Comparison of ENCODE assay signal across 20 cellular contexts in the genomic region with DNA sequence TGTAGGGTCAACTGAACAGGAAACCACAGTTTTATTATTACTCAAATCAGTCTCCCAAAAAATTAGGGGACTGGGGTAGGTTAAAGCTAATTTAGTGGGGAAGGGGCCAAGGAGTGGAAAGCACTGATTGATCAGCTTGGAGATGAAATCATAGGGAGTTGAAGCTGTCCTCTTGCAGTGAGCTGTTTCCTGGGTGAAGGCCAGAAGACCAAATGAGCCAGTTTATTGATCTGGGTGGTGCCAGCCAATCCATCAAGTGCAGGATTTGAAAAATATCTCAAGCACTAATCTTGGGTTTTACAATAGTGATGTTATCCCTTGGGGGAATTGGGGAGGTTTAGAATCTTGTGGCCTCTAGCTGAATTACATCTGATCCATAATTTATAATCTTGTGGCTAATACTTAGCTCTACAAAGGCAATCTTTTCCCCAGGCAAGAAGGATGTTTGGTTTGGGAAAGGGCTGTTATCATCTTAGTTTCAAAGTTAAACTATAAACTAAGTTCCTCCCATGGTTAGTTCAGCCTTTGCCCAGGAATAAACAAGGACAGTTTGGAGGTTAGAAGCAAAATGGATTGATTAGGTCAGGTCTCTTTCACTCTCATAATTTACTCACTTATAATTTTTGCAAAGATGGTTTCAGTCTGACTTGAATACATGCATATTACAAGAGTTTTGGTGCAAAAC.
DNase-seq lines count a peak whose midpoint lies in the region; ATAC-seq and TF ChIP-seq lines count a peak whose summit lies in the region.
"Had no signal": no experiment of that assay in that cellular context is flagged by ENCODE, and none has a peak within 500 bp of the region (broad histone marks: within the 10 kb centered on the region; RNA-seq: fewer than 3 reads in every experiment).

No MANE protein-coding gene starts in this region.

- H3K4me1 Mint-ChIP-seq in GM23338 (no peaks in the 10 kb centered on the region), nephron (peaks cover 7% of the 10 kb centered on the region)
- H3K4me1 Mint-ChIP-seq: CD14-positive monocyte; CD4-positive, alpha-beta memory T cell; CD4-positive, CD25-positive, alpha-beta regulatory T cell had no signal

- in situ Hi-C loops in transverse colon (cut with MboI; ENCODE audit: low pct_ligation_motif_present in 1 of 4, low pct_unique_long_range_greater_than_20kb in 1 of 4, low sequenced_read_pairs in 3 of 4) = no loop called here

- H3K27me3 Mint-ChIP-seq in GM23338 (ENCODE audit: insufficient read depth, low read depth, poor library complexity) (no peaks in the 10 kb centered on the region), nephron (ENCODE audit: low read depth) (no peaks in the 10 kb centered on the region)
- H3K27me3 Mint-ChIP-seq: CD4-positive, alpha-beta memory T cell; CD4-positive, CD25-positive, alpha-beta regulatory T cell had no signal

- H3K4me2 ChIP-seq in SK-N-SH = no peak overlapping the region
- H3K4me2 ChIP-seq in GM23338 = no peak overlapping the region
- H3K4me2 ChIP-seq: BLaER1 had no signal

- no peak for TF ChIP-seq RAD21 in SK-N-SH (IDR thresholded peaks at IDR 0.05; ENCODE audit: low read length)

- H3K27ac ChIP-seq in SK-N-SH (ENCODE audit: low read depth in 2 of 2, low read length in 1 of 2) (no peak overlapping the region), GM23338 (ENCODE audit: low read depth) (no peak overlapping the region), transverse colon (no peak overlapping the region)
- H3K27ac ChIP-seq: BLaER1 had no signal

- H3K36me3 ChIP-seq in SK-N-SH (replicated peaks in 1 of 2; ENCODE audit: control insufficient read depth in 1 of 2, insufficient read depth in 2 of 2, low read length in 1 of 2) (no peaks in the 10 kb centered on the region), GM23338 (ENCODE audit: insufficient read depth) (no peaks in the 10 kb centered on the region), transverse colon (no peaks in the 10 kb centered on the region)
- H3K36me3 ChIP-seq: BE2C, BLaER1 had no signal

- H3K9ac ChIP-seq in SK-N-SH = no peak overlapping the region
- H3K9ac ChIP-seq: BLaER1 had no signal

- no peak for TF ChIP-seq CTCF in SK-N-SH (IDR thresholded peaks at IDR 0.05)
- TF ChIP-seq CTCF in GM23338 (conservative IDR thresholded peaks at IDR 0.05; ENCODE audit: low read depth in 2 of 2) = no peak
- no peak for TF ChIP-seq CTCF in nephron (IDR thresholded peaks at IDR 0.05; ENCODE audit: unreplicated experiment in 3 of 3)
- TF ChIP-seq CTCF in transverse colon (IDR thresholded peaks at IDR 0.05) = no peak

- H3K9me3 ChIP-seq in SK-N-SH (no peaks in the 10 kb centered on the region), transverse colon (no peaks in the 10 kb centered on the region)
- H3K9me3 ChIP-seq: BE2C, BLaER1, Caco-2 had no signal

- H3F3A ChIP-seq in SK-N-SH (replicated peaks; ENCODE audit: insufficient read depth) (no peaks in the 10 kb centered on the region), GM23338 (replicated peaks; ENCODE audit: low read depth) (no peaks in the 10 kb centered on the region)

- no peak for ATAC-seq in SK-N-SH treated with all-trans-retinoic acid at 6 μM for 48 hours
- no peak for ATAC-seq in GM23338
- peak; percentile 23 for ATAC-seq in left lobe of liver
- no peak for ATAC-seq in HG02870 (IDR thresholded peaks at IDR 0.05; ENCODE audit: unreplicated experiment)

- no peaks in the 10 kb centered on the region for H4K20me1 ChIP-seq in SK-N-SH (ENCODE audit: insufficient read depth)
- H4K20me1 ChIP-seq in GM23338 (replicated peaks; ENCODE audit: insufficient read depth) = no peaks in the 10 kb centered on the region
- H4K20me1 ChIP-seq: BLaER1 had no signal

- POLR2A ChIA-PET in SK-N-SH (lab: Yijun Ruan, JAX) = no interaction called here

- H3K36me3 Mint-ChIP-seq in GM23338 (ENCODE audit: low read depth) (no peaks in the 10 kb centered on the region; the same call in 2 of the 3 replicates), nephron (ENCODE audit: low read depth) (peaks cover 10% of the 10 kb centered on the region)
- H3K36me3 Mint-ChIP-seq: CD14-positive monocyte; CD4-positive, alpha-beta memory T cell; CD4-positive, CD25-positive, alpha-beta regulatory T cell had no signal

- TF ChIP-seq EP300 in SK-N-SH (IDR thresholded peaks at IDR 0.05; ENCODE audit: borderline replicate concordance in 1 of 2, low read depth in 1 of 2, low read length in 1 of 2) = no peak
- no peak for TF ChIP-seq EP300 in transverse colon (IDR thresholded peaks at IDR 0.05; ENCODE audit: low read depth)

- H3K4me3 ChIP-seq in SK-N-SH (ENCODE audit: low read depth in 2 of 2, low read length in 1 of 2) = no peak overlapping the region
- no peak overlapping the region for H3K4me3 ChIP-seq in GM23338
- H3K4me3 ChIP-seq in transverse colon = no peak overlapping the region
- H3K4me3 ChIP-seq: BLaER1 had no signal

- DNase-seq in SK-N-SH (no peak), GM23338 (ENCODE audit: low spot score) (no peak), left lobe of liver (ENCODE audit: low spot score) (no peak), RKO (ENCODE audit: low spot score) (no peak), transverse colon (no peak)
- DNase-seq: 8988T; ACHN; BE2C; C1 segment of cervical spinal cord; Caco-2; Calu3; CD4-positive, alpha-beta memory T cell; CD4-positive, CD25-positive, alpha-beta regulatory T cell; DMS79 treated with DMSO at 0.1 percent for 48 hours; GF-D8 had no signal

- H3K9me2 ChIP-seq in SK-N-SH (no peaks in the 10 kb centered on the region), GM23338 (ENCODE audit: insufficient read depth) (peaks cover 4% of the 10 kb centered on the region; the same call in 1 of the 2 replicates)

- CTCF ChIA-PET in SK-N-SH (lab: Yijun Ruan, JAX) = interaction anchor here (0.7 kb wide), 1 partner anchor 515 kb away, joined by 3 read pairs; no protein-coding TSS in a partner anchor

- H3K27me3 ChIP-seq in SK-N-SH (ENCODE audit: insufficient read depth) (no peaks in the 10 kb centered on the region), GM23338 (ENCODE audit: insufficient read depth) (no peaks in the 10 kb centered on the region), transverse colon (no peaks in the 10 kb centered on the region)
- H3K27me3 ChIP-seq: BE2C, BLaER1 had no signal

- H3K9me3 Mint-ChIP-seq in GM23338 (no peaks in the 10 kb centered on the region; the same call in 2 of the 3 replicates), nephron (peaks cover 15% of the 10 kb centered on the region)

- no peak overlapping the region for H3K27ac Mint-ChIP-seq in GM23338
- H3K27ac Mint-ChIP-seq in nephron = peak overlapping the region in 2 of 3 experiments; percentile 80 to 92
- H3K27ac Mint-ChIP-seq: CD14-positive monocyte; CD4-positive, alpha-beta memory T cell; CD4-positive, CD25-positive, alpha-beta regulatory T cell had no signal

- TF ChIP-seq POLR2A in transverse colon (IDR thresholded peaks at IDR 0.05) = no peak

- H2AFZ ChIP-seq in SK-N-SH (ENCODE audit: low read depth) (0 out of 2 replicates have a peak overlapping the region, but pooled peaks have one; percentile 46), GM23338 (peak overlapping the region; percentile 47; the same call in 1 of the 2 replicates)

- intact Hi-C loops in transverse colon (cut with DNase I; ENCODE audit: low total_unique reads) = no loop called here

- no peaks in the 10 kb centered on the region; a peak in 1 of 4 replicates for H3K4me1 ChIP-seq in SK-N-SH (ENCODE audit: control insufficient read depth in 1 of 2, insufficient read depth in 2 of 2, low read depth in 1 of 2, low read length in 1 of 2)
- no peaks in the 10 kb centered on the region for H3K4me1 ChIP-seq in GM23338 (ENCODE audit: insufficient read depth)
- no peaks in the 10 kb centered on the region for H3K4me1 ChIP-seq in transverse colon
- H3K4me1 ChIP-seq: BE2C, BLaER1 had no signal

- no peaks in the 10 kb centered on the region for H3K79me2 ChIP-seq in SK-N-SH (ENCODE audit: insufficient read depth)
- H3K79me2 ChIP-seq in GM23338 (replicated peaks; ENCODE audit: insufficient read depth) = no peaks in the 10 kb centered on the region

- no peak overlapping the region for H3K4me3 Mint-ChIP-seq in GM23338
- H3K4me3 Mint-ChIP-seq in nephron = no peak overlapping the region
- H3K4me3 Mint-ChIP-seq: CD14-positive monocyte; CD4-positive, alpha-beta memory T cell; CD4-positive, CD25-positive, alpha-beta regulatory T cell had no signal

TF ChIP-seq in SK-N-SH, 30 proteins besides CTCF, POLR2A, EP300 and RAD21 (continues in another document):
- TF ChIP-seq TCF12 (IDR thresholded peaks at IDR 0.05) (no peak), FOXJ3 (CRISPR knock-in tag; IDR thresholded peaks at IDR 0.05) (no peak), EZH2phosphoT487 (IDR thresholded peaks at IDR 0.05; ENCODE audit: borderline replicate concordance, low read depth) (no peak)

TF ChIP-seq in GM23338, 12 proteins besides CTCF, POLR2A, EP300 and RAD21:
- no peak for TF ChIP-seq ZNF331 (CRISPR knock-in tag; IDR thresholded peaks at IDR 0.05; ENCODE audit: low read depth)
